ENCODE assay signal across 23 cellular contexts in genomic region chr4:18524667-18525066, GRCh38.
"Had no signal": no experiment of that assay in that cellular context is flagged by ENCODE, and none has a peak within 500 bp of the region (broad histone marks: within the 10 kb centered on the region; RNA-seq: fewer than 3 reads in every experiment).

No MANE protein-coding gene starts in this region.

- H3K27ac Mint-ChIP-seq: immature natural killer cell; naive B cell; nephron; stimulated activated effector memory CD8-positive, alpha-beta T cell treated with anti-CD3 and anti-CD28 coated beads, Interleukin-12 subunit alpha, Interleukin-12 subunit beta, amount 100 ng/mL, for 72 hours; stimulated activated naive CD8-positive, alpha-beta T cell treated with anti-CD3 and anti-CD28 coated beads, Interleukin-15, Interleukin-2, amounts not matched to agents 100 ng/mL and 50 ng/mL, for 24 hours had no signal

- H3K36me3 ChIP-seq: right lobe of liver, tibial nerve, upper lobe of right lung, vagina had no signal

- H3K27ac ChIP-seq: foreskin keratinocyte, psoas muscle, right lobe of liver, testis, tibial nerve, upper lobe of right lung, vagina had no signal

- H3K4me3 Mint-ChIP-seq: immature natural killer cell; naive B cell; nephron; stimulated activated effector memory CD8-positive, alpha-beta T cell treated with anti-CD3 and anti-CD28 coated beads, Interleukin-12 subunit alpha, Interleukin-12 subunit beta, amount 100 ng/mL, for 72 hours; stimulated activated naive CD8-positive, alpha-beta T cell treated with anti-CD3 and anti-CD28 coated beads, Interleukin-15, Interleukin-2, amounts not matched to agents 100 ng/mL and 50 ng/mL, for 24 hours had no signal

- ATAC-seq: foreskin keratinocyte; left cardiac atrium; left ventricle myocardium superior; psoas muscle; right lobe of liver; stimulated activated effector memory CD8-positive, alpha-beta T cell treated with anti-CD3 and anti-CD28 coated beads, Interleukin-12 subunit alpha, Interleukin-12 subunit beta, amount 100 ng/mL, for 72 hours; upper lobe of right lung had no signal

- FAIRE-seq: kidney had no signal

- DNase-seq: cortex of kidney; erythroblast; foreskin keratinocyte; immature natural killer cell; kidney; left cardiac atrium; left ventricle myocardium superior; mesenchymal stem cell; midbrain; naive B cell; psoas muscle; retina; right lobe of liver; stimulated activated CD4-positive, alpha-beta T cell treated with anti-CD3 and anti-CD28 coated beads, Interleukin-4, amount 100 ng/mL, for 1 hour; stimulated activated CD8-positive, alpha-beta memory T cell treated with anti-CD3 and anti-CD28 coated beads, Interleukin-4, amount 100 ng/mL, for 48 hours; testis; upper lobe of right lung had no signal

- H3K4me3 ChIP-seq: lung, psoas muscle, right lobe of liver, testis, tibial nerve, upper lobe of right lung, vagina had no signal

- H3K4me1 Mint-ChIP-seq: immature natural killer cell; naive B cell; nephron; stimulated activated effector memory CD8-positive, alpha-beta T cell treated with anti-CD3 and anti-CD28 coated beads, Interleukin-12 subunit alpha, Interleukin-12 subunit beta, amount 100 ng/mL, for 72 hours had no signal

- H3K27me3 ChIP-seq: foreskin keratinocyte, right lobe of liver, testis, tibial nerve, upper lobe of right lung, vagina had no signal

- H3K9me3 ChIP-seq: psoas muscle, right lobe of liver, testis, tibial nerve, upper lobe of right lung, vagina had no signal

- H3K36me3 Mint-ChIP-seq: immature natural killer cell; naive B cell; stimulated activated effector memory CD8-positive, alpha-beta T cell treated with anti-CD3 and anti-CD28 coated beads, Interleukin-12 subunit alpha, Interleukin-12 subunit beta, amount 100 ng/mL, for 72 hours had no signal

- H3K27me3 Mint-ChIP-seq: naive B cell; stimulated activated naive CD8-positive, alpha-beta T cell treated with anti-CD3 and anti-CD28 coated beads, Interleukin-15, Interleukin-2, amounts not matched to agents 100 ng/mL and 50 ng/mL, for 24 hours had no signal

- H3K9me3 Mint-ChIP-seq: naive B cell; nephron; stimulated activated effector memory CD8-positive, alpha-beta T cell treated with anti-CD3 and anti-CD28 coated beads, Interleukin-12 subunit alpha, Interleukin-12 subunit beta, amount 100 ng/mL, for 72 hours; stimulated activated naive CD8-positive, alpha-beta T cell treated with anti-CD3 and anti-CD28 coated beads, Interleukin-15, Interleukin-2, amounts not matched to agents 100 ng/mL and 50 ng/mL, for 24 hours had no signal

- H3K4me1 ChIP-seq: foreskin keratinocyte, psoas muscle, right lobe of liver, testis, tibial nerve, upper lobe of right lung, vagina had no signal
